Comparison of ENCODE assay signal across 10 cellular contexts in the genomic region with DNA sequence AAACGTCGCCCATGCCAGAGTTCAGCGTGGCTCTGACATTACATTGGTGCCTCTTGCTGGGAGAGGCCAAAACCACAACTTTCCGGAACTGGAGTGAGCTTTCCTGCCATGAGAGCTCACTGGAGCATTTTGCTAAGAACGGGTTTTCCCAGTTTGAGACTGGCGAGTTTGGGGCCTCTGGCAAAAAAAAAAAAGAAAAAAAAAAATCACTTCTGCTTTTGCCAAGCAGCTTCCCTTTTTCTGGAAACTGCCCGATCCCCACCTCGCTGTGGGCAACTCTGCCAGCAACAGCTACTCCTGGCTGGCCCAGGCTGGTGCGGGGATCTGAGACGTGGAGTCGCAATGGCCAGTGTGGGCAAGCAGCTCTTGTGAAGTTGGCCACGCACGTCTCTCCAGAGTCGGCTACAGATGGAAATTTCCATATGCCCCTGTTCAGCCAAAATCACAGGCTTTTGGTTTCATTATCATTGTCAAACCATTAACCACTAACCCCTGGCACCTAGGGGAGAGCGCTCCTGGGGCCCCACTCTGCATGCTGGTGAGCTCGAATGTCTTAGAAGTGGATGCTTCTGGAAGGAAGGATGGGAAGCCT. TPM values are rescaled to one million over a fixed set of nuclear protein-coding genes. Genes with fewer than 3 reads are reported as not detected.
A peak's percentile ranks its signal among the peaks of the same experiment; 100 is the strongest.
DNase-seq lines count a peak whose midpoint lies in the region; ATAC-seq and FAIRE-seq lines count a peak whose summit lies in the region.
"Had no signal": no experiment of that assay in that cellular context is flagged by ENCODE, and none has a peak within 500 bp of the region (broad histone marks: within the 10 kb centered on the region; RNA-seq: fewer than 3 reads in every experiment).

No MANE protein-coding gene starts in this region.

- H3K4me3 ChIP-seq in trophoblast cell (ENCODE audit: low read depth, low read length) (no peak overlapping the region), small intestine (ENCODE audit: low read depth in 1 of 2, low read length in 2 of 2) (no peak overlapping the region)

- no peak overlapping the region for H2BK120ac ChIP-seq in trophoblast cell (ENCODE audit: insufficient read depth, low read length, poor library complexity)

- H3K4me1 Mint-ChIP-seq in effector memory CD8-positive, alpha-beta T cell (ENCODE audit: low read depth in 2 of 2) = peaks cover 21 to 30% of the 10 kb centered on the region in 2 donors

- H2AK5ac ChIP-seq in trophoblast cell (ENCODE audit: low read length) = no peak overlapping the region

- no peak overlapping the region for H3K18ac ChIP-seq in trophoblast cell (ENCODE audit: low read length)

- H4K91ac ChIP-seq in trophoblast cell (ENCODE audit: low read depth, low read length) = no peak overlapping the region

- H4K12ac ChIP-seq in trophoblast cell (ENCODE audit: low read depth, low read length) = no peak overlapping the region

- H3K27ac ChIP-seq in trophoblast cell (ENCODE audit: low read depth, low read length) = no peak overlapping the region
- H3K27ac ChIP-seq in small intestine (ENCODE audit: low read depth in 1 of 2, low read length in 1 of 2) = no peak overlapping the region
- H3K27ac ChIP-seq: gastrocnemius medialis had no signal

- H3K9me3 Mint-ChIP-seq in effector memory CD8-positive, alpha-beta T cell = no peaks in the 10 kb centered on the region

- no peaks in the 10 kb centered on the region for H3K27me3 Mint-ChIP-seq in effector memory CD8-positive, alpha-beta T cell

- H3K27me3 ChIP-seq in trophoblast cell (ENCODE audit: insufficient read depth, low read length) (no peaks in the 10 kb centered on the region), small intestine (ENCODE audit: control insufficient read depth in 2 of 2, insufficient read depth in 2 of 2, low read length in 2 of 2) (no peaks in the 10 kb centered on the region)
- H3K27me3 ChIP-seq: gastrocnemius medialis had no signal

- H3K79me1 ChIP-seq in trophoblast cell (ENCODE audit: low read length) = peaks cover 2% of the 10 kb centered on the region

- WGBS in trophoblast cell (ENCODE audit: extremely low coverage, insufficient coverage, insufficient read length) = no CpG with 5 or more reads among the region's 16 CpGs
- 63 to 76% (median 67%) methylated on average over 16 of the region's 16 CpGs for WGBS in small intestine, 3 donors

- H2AFZ ChIP-seq in trophoblast cell (ENCODE audit: insufficient read depth, low read length, poor library complexity) = no peak overlapping the region

- H3K4ac ChIP-seq in trophoblast cell (ENCODE audit: low read depth, low read length) = no peak overlapping the region

- H3K9me3 ChIP-seq in trophoblast cell (ENCODE audit: insufficient read depth, low read depth, low read length) = peaks cover 5% of the 10 kb centered on the region
- no peaks in the 10 kb centered on the region for H3K9me3 ChIP-seq in small intestine (ENCODE audit: control insufficient read depth, low read depth)
- H3K9me3 ChIP-seq: gastrocnemius medialis had no signal

- H3K27ac Mint-ChIP-seq in effector memory CD8-positive, alpha-beta T cell = peak overlapping the region; percentile 20 to 90

- H2BK12ac ChIP-seq in trophoblast cell (ENCODE audit: low read length) = no peak overlapping the region

- peak overlapping the region; percentile 50 to 68 for H3K4me3 Mint-ChIP-seq in effector memory CD8-positive, alpha-beta T cell

- no peak overlapping the region for H3K4me2 ChIP-seq in trophoblast cell (ENCODE audit: low read length)

- H3K14ac ChIP-seq in trophoblast cell (ENCODE audit: low read length) = no peak overlapping the region

- H4K8ac ChIP-seq in trophoblast cell (ENCODE audit: low read depth, low read length) = peak overlapping the region; percentile 35

- no peak for FAIRE-seq in small intestine (lab: Jason Lieb, UNC)
- FAIRE-seq: A204.1 had no signal

- peaks cover 2% of the 10 kb centered on the region for H3K36me3 Mint-ChIP-seq in effector memory CD8-positive, alpha-beta T cell (ENCODE audit: insufficient read depth)

- H2BK5ac ChIP-seq in trophoblast cell (ENCODE audit: low read depth, low read length, poor library complexity) = no peak overlapping the region

- DNase-seq in activated CD4-positive, CD25-positive, alpha-beta regulatory T cell (lab: John Stamatoyannopoulos, UW) = no peak
- peak; percentile 62 for DNase-seq in RPMI7951 (ENCODE audit: low read depth)
- DNase-seq in effector memory CD8-positive, alpha-beta T cell = no peak
- DNase-seq in trophoblast cell = peak; percentile 33 to 63
- DNase-seq in kidney glomerular epithelial cell (lab: John Stamatoyannopoulos, UW) = no peak
- no peak for DNase-seq in small intestine

- ATAC-seq in activated CD4-positive, CD25-positive, alpha-beta regulatory T cell treated with anti-CD3 and anti-CD28 coated beads, Interleukin-2, amount 50 U/mL, for 24 hours = peak; percentile 81 to 85
- ATAC-seq in effector memory CD8-positive, alpha-beta T cell (replicated peaks) = peak; percentile 48
- ATAC-seq in GM21381 (IDR thresholded peaks at IDR 0.05; ENCODE audit: unreplicated experiment) = no peak

- H3K36me3 ChIP-seq in trophoblast cell (ENCODE audit: control insufficient read depth in 1 of 2, insufficient read depth in 2 of 2, low read length in 2 of 2) = no peaks in the 10 kb centered on the region
- H3K36me3 ChIP-seq in small intestine (ENCODE audit: control insufficient read depth in 2 of 2, insufficient read depth in 2 of 2, low read length in 2 of 2) = no peaks in the 10 kb centered on the region
- H3K36me3 ChIP-seq: gastrocnemius medialis had no signal

- no peak overlapping the region for H3K23ac ChIP-seq in trophoblast cell (ENCODE audit: low read length)

- H3K79me2 ChIP-seq in trophoblast cell (ENCODE audit: control insufficient read depth, insufficient read depth, low read length, poor library complexity) = no peaks in the 10 kb centered on the region

- H3K9ac ChIP-seq in trophoblast cell (ENCODE audit: low read length) = no peak overlapping the region

- H3K4me1 ChIP-seq in trophoblast cell (ENCODE audit: control insufficient read depth in 1 of 2, insufficient read depth in 2 of 2, low read length in 2 of 2) (peaks cover 9 to 17% of the 10 kb centered on the region in 2 experiments), small intestine (ENCODE audit: control insufficient read depth in 2 of 2, insufficient read depth in 1 of 2, low read depth in 1 of 2, low read length in 1 of 2) (no peaks in the 10 kb centered on the region)
- H3K4me1 ChIP-seq: gastrocnemius medialis had no signal

RNA-seq across cellular contexts. Expression of a gene that starts 25.7 kb away (rescaled TPM):
- total RNA-seq in RPMI7951 (2014; rRNA removed; shearing (Covaris generic)) = 3.2 and 3.6 TPM in 2 replicates
- polyA plus RNA-seq in trophoblast cell (2013) = 34.2 and 36.3 TPM in 2 replicates
- polyA plus RNA-seq in small intestine = 10 to 100 TPM; 26.3 to 57.9 (median 55.1) TPM

Comparison
In these comparisons a context has a peak if more than half of its experiments do, and no peak if none do; other contexts are left out.
1. DNase-seq: peak in RPMI7951 (single experiment) and trophoblast cell (2 of 2); none in activated CD4-positive, CD25-positive, alpha-beta regulatory T cell (0 of 4), effector memory CD8-positive, alpha-beta T cell (0 of 3), kidney glomerular epithelial cell (single experiment) and small intestine (single experiment).